ENCODE assay signal across 8 cellular contexts in genomic region chr19:57362997-57363705, GRCh38.
A peak's percentile ranks its signal among the peaks of the same experiment; 100 is the strongest.
DNase-seq lines count a peak whose midpoint lies in the region; ATAC-seq and TF ChIP-seq lines count a peak whose summit lies in the region.

TSS of gene TRAPPC2B (plus strand) at chr19:57363551. CDS start at chr19:57364834, 1,283 bp downstream.
TSS of gene ZNF547 (plus strand) at chr19:57363551. CDS start at chr19:57368556, 5,005 bp downstream.

- ATAC-seq in GM19372 (IDR thresholded peaks at IDR 0.05; ENCODE audit: low read depth, unreplicated experiment), result peak; percentile 94
- ATAC-seq in HG03521 (IDR thresholded peaks at IDR 0.05; ENCODE audit: unreplicated experiment), result peak; percentile 89

- DNase-seq in NCI-H748 (lab: John Stamatoyannopoulos, UW; ENCODE audit: unreplicated experiment) (peak; percentile 100), dedifferentiated amniotic fluid mesenchymal stem cell (ENCODE audit: extremely low spot score) (peak; percentile 100), left kidney (ENCODE audit: low read depth, low spot score) (peak; percentile 100)
- peak; percentile 97 to 99 for DNase-seq in activated CD4-positive, alpha-beta T cell treated with anti-CD3 and anti-CD28 coated beads, Interleukin-2, amount 50 U/mL, for 24 hours (ENCODE audit: low read depth in 1 of 2, low spot score in 1 of 2)
- peak; percentile 98 for DNase-seq in stimulated activated CD4-positive, alpha-beta T cell treated with anti-CD3 and anti-CD28 coated beads, Interleukin-1b, Interleukin-23, amount 100 ng/mL, for 48 hours

- TF ChIP-seq CTCF in C4-2B (conservative IDR thresholded peaks at IDR 0.05), result no peak

- H3K27ac ChIP-seq in C4-2B, result peak within 1 kb of the TSS; percentile 73

Comparison
In these comparisons a context has a peak if more than half of its experiments do, and no peak if none do; other contexts are left out.
1. Peak in every context shown above with its lines: DNase-seq, ATAC-seq and H3K27ac ChIP-seq.